Comparison of ENCODE assay signal across 8 cellular contexts in the genomic region with DNA sequence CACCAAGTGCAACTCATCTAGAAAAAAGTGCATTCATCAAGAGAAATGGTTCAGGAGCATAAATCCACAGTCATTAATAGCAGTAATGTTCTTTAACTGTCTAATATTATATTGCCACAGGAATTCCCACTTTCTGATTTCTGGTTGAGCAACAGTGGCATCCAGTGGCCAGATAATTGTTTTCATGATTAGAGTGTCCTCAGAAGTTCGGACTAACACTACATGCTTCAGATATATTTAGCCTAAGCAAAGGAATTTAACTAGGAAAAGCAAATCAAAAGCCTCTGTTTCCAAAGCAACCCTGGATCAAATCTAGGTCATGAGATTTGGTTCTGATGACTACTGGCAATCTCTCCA.
DNase-seq lines count a peak whose midpoint lies in the region; ATAC-seq and TF ChIP-seq lines count a peak whose summit lies in the region.

No MANE protein-coding gene starts in this region.

- TF ChIP-seq CTCF in epithelial cell of esophagus (IDR thresholded peaks at IDR 0.05; ENCODE audit: insufficient read depth, low read depth, low read length, missing control alignments), result peak; percentile 55

- no peak overlapping the region for H3K4me3 ChIP-seq in epithelial cell of esophagus (ENCODE audit: low read length)

- peak; percentile 60 for DNase-seq in ELR (ENCODE audit: low read depth)
- peak; percentile 70 to 72 for DNase-seq in NCI-H446 (lab: John Stamatoyannopoulos, UW)
- peak; percentile 44 for DNase-seq in epithelial cell of esophagus (ENCODE audit: low read depth)
- peak; percentile 13 for DNase-seq in non-pigmented ciliary epithelial cell (ENCODE audit: low read depth)
- DNase-seq in SIG-M5 (lab: John Stamatoyannopoulos, UW), result no peak

- no peak for ATAC-seq in GM21360 (IDR thresholded peaks at IDR 0.05; ENCODE audit: unreplicated experiment)
- no peak for ATAC-seq in HG03280 (IDR thresholded peaks at IDR 0.05; ENCODE audit: unreplicated experiment)
- no peak for ATAC-seq in HG03025 (IDR thresholded peaks at IDR 0.05; ENCODE audit: low FRiP score, unreplicated experiment)
